ENCODE assay signal across 27 cellular contexts in the genomic region with DNA sequence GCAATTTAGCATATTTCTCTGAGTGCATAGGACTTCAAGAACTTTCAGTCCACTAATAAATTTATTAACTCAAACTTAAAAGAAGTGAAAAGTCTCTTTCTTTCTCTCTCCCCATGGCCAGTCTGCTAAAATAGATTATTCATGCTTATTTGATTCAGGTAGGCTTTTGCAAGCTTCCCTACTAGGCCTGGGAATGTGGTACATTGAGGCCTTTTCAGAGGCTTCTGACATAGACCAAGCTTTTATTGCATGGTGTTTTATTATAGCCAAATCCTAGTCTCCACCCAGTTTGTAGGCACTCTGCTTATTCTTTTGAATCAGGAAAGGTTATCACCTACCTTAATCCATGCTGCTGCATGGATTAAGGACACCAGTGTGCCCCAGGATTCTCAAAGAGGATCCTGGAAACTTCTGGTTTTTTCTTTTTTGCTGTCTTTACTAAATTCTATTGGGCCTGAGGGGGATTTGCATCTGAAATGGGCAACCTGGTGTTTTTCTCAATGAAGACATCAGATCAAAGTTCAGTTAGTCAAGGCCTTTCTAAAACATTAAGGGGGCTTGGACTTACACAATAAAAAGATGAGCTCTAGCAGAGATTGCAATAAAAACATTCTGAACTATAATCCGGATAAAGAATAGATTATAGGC.
"Had no signal": no experiment of that assay in that cellular context is flagged by ENCODE, and none has a peak within 500 bp of the region (broad histone marks: within the 10 kb centered on the region; RNA-seq: fewer than 3 reads in every experiment).

No MANE protein-coding gene starts in this region.

- H3K27ac ChIP-seq: brain microvascular endothelial cell, epithelial cell of prostate, esophagus squamous epithelium, right atrium auricular region, testis, transverse colon, WERI-Rb-1 had no signal

- H3K4me3 Mint-ChIP-seq: activated CD4-positive, alpha-beta memory T cell treated with anti-CD3 and anti-CD28 coated beads for 36 hours; activated CD4-positive, alpha-beta T cell treated with anti-CD3 and anti-CD28 coated beads, Interleukin-2, amount 10 ng/mL, durations not matched to agents 24 days and 14 days; activated T-cell treated with anti-CD3 and anti-CD28 coated beads, Interleukin-2, amount 50 U/mL, for 4 hours; activated T-helper 17 cell treated with anti-CD3 and anti-CD28 coated beads, Interleukin-2, amount 50 U/mL, for 72 hours; dendritic cell treated with granulocyte-macrophage colony-stimulating factor and Interleukin-4, amounts not matched to agents 40 ng/mL and 50 ng/mL, for 4 days; immature natural killer cell; memory B cell; naive thymus-derived CD4-positive, alpha-beta T cell; neural crest cell had no signal

- H3K4me1 Mint-ChIP-seq: activated CD4-positive, alpha-beta T cell treated with anti-CD3 and anti-CD28 coated beads, Interleukin-2, amount 10 ng/mL, durations not matched to agents 24 days and 14 days; activated T-helper 17 cell treated with anti-CD3 and anti-CD28 coated beads, Interleukin-2, amount 50 U/mL, for 72 hours; immature natural killer cell; memory B cell had no signal

- H3K4me1 ChIP-seq: esophagus squamous epithelium, right atrium auricular region, testis, transverse colon had no signal

- H3K9me3 Mint-ChIP-seq: activated CD4-positive, alpha-beta memory T cell treated with anti-CD3 and anti-CD28 coated beads for 36 hours; activated CD4-positive, alpha-beta T cell treated with anti-CD3 and anti-CD28 coated beads, Interleukin-2, amount 10 ng/mL, durations not matched to agents 24 days and 14 days; activated T-cell treated with anti-CD3 and anti-CD28 coated beads, Interleukin-2, amount 50 U/mL, for 4 hours; activated T-helper 17 cell treated with anti-CD3 and anti-CD28 coated beads, Interleukin-2, amount 50 U/mL, for 72 hours; immature natural killer cell; naive thymus-derived CD4-positive, alpha-beta T cell had no signal

- H3K27me3 ChIP-seq: brain microvascular endothelial cell, esophagus squamous epithelium, right atrium auricular region, testis, transverse colon had no signal

- H3K27ac Mint-ChIP-seq: activated CD4-positive, alpha-beta memory T cell treated with anti-CD3 and anti-CD28 coated beads for 36 hours; activated CD4-positive, alpha-beta T cell treated with anti-CD3 and anti-CD28 coated beads, Interleukin-2, amount 10 ng/mL, durations not matched to agents 24 days and 14 days; activated T-helper 17 cell treated with anti-CD3 and anti-CD28 coated beads, Interleukin-2, amount 50 U/mL, for 72 hours; dendritic cell treated with granulocyte-macrophage colony-stimulating factor and Interleukin-4, amounts not matched to agents 40 ng/mL and 50 ng/mL, for 4 days; immature natural killer cell; memory B cell; naive thymus-derived CD4-positive, alpha-beta T cell had no signal

- H3K9me3 ChIP-seq: esophagus squamous epithelium, right atrium auricular region, testis, transverse colon had no signal

- ATAC-seq: activated T-cell treated with anti-CD3 and anti-CD28 coated beads, Interleukin-2, amount 50 U/mL, for 4 hours; activated T-helper 17 cell treated with anti-CD3 and anti-CD28 coated beads, Interleukin-2, amount 50 U/mL, for 72 hours; naive thymus-derived CD4-positive, alpha-beta T cell; stimulated activated naive CD8-positive, alpha-beta T cell treated with anti-CD3 and anti-CD28 coated beads, Interleukin-15, Interleukin-2, amounts not matched to agents 100 U/mL and 50 U/mL, for 24 hours had no signal

- H3K27me3 Mint-ChIP-seq: activated CD4-positive, alpha-beta memory T cell treated with anti-CD3 and anti-CD28 coated beads for 36 hours; activated CD4-positive, alpha-beta T cell treated with anti-CD3 and anti-CD28 coated beads, Interleukin-2, amount 10 ng/mL, durations not matched to agents 24 days and 14 days; activated T-helper 17 cell treated with anti-CD3 and anti-CD28 coated beads, Interleukin-2, amount 50 U/mL, for 72 hours; dendritic cell treated with granulocyte-macrophage colony-stimulating factor and Interleukin-4, amounts not matched to agents 40 ng/mL and 50 ng/mL, for 4 days; memory B cell; naive thymus-derived CD4-positive, alpha-beta T cell had no signal

- H3K36me3 ChIP-seq: brain microvascular endothelial cell, esophagus squamous epithelium, transverse colon, WERI-Rb-1 had no signal

- H3K4me3 ChIP-seq: esophagus squamous epithelium, right atrium auricular region, testis, transverse colon had no signal

- DNase-seq: activated CD4-positive, alpha-beta memory T cell treated with anti-CD3 and anti-CD28 coated beads for 36 hours; activated CD4-positive, alpha-beta T cell treated with anti-CD3 and anti-CD28 coated beads, Interleukin-2, amount 10 ng/mL, durations not matched to agents 24 days and 14 days; activated CD4-positive, CD25-positive, alpha-beta regulatory T cell treated with anti-CD3 and anti-CD28 coated beads, Interleukin-2, amount 50 U/mL, for 72 hours; activated CD8-positive, alpha-beta memory T cell treated with anti-CD3 and anti-CD28 coated beads, Interleukin-2, amount 50 U/mL, for 48 hours; activated gamma-delta T cell treated with Interleukin-2 at 50 U/mL for 16 hours; activated naive CD4-positive, alpha-beta T cell treated with anti-CD3 and anti-CD28 coated beads, Interleukin-2, amount 50 U/mL, for 16 hours; activated T-cell treated with anti-CD3 and anti-CD28 coated beads, Interleukin-2, amount 50 U/mL, for 4 hours; amniotic stem cell; brain microvascular endothelial cell; effector CD4-positive, alpha-beta T cell; esophagus squamous epithelium; foreskin melanocyte; immature natural killer cell; midbrain; naive thymus-derived CD4-positive, alpha-beta T cell; stimulated activated CD4-positive, alpha-beta T cell treated with anti-CD3 and anti-CD28 coated beads, Interleukin-2, amount 100 ng/mL, for 48 hours; stimulated activated naive CD8-positive, alpha-beta T cell treated with anti-CD3 and anti-CD28 coated beads, Interleukin-15, Interleukin-2, amounts not matched to agents 100 U/mL and 50 U/mL, for 24 hours; T-helper 9 cell; testis; transverse colon; WERI-Rb-1 had no signal
